8 cellular contexts compared by ENCODE assay signal in genomic region chr15:67082007-67082536, GRCh38. TPM values are rescaled to one million over a fixed set of nuclear protein-coding genes. Genes with fewer than 3 reads are reported as not detected.
DNase-seq lines count a peak whose midpoint lies in the region; ATAC-seq lines count a peak whose summit lies in the region.

No MANE protein-coding gene starts in this region.

- peaks cover 99 to 100% (median 100%) of the 10 kb centered on the region in 10 experiments for H3K4me1 ChIP-seq in BLaER1 treated with 17β-estradiol and CSF1 and Interleukin-3, amounts not matched to agents 10 nM and 100 nM

- H3K9ac ChIP-seq in BLaER1 treated with 17β-estradiol and CSF1 and Interleukin-3, amounts not matched to agents 10 nM and 100 nM = peak overlapping the region; percentile 49 to 80 (median 67); a peak in 17 of 22 replicates

- H3K27ac ChIP-seq in BLaER1 treated with 17β-estradiol and CSF1 and Interleukin-3, amounts not matched to agents 10 nM and 100 nM = peak overlapping the region in 10 of 11 experiments; percentile 60 to 92 (median 82); a peak in 17 of 22 replicates

- H3K4me1 Mint-ChIP-seq in naive B cell = peaks cover 85 to 99% (median 92%) of the 10 kb centered on the region in 3 donors

- H3K36me3 Mint-ChIP-seq in naive B cell = peaks cover 0 to 4% of the 10 kb centered on the region in 2 donors

- no peaks in the 10 kb centered on the region for H3K27me3 Mint-ChIP-seq in naive B cell

- peaks cover 0 to 4% (median 0%) of the 10 kb centered on the region in 7 donors for H3K9me3 Mint-ChIP-seq in naive B cell

- ATAC-seq in naive B cell (ENCODE audit: low read depth in 2 of 2) = peak; percentile 16 to 17
- ATAC-seq in HG03196 (IDR thresholded peaks at IDR 0.05; ENCODE audit: unreplicated experiment) = no peak
- ATAC-seq in GM19397 (IDR thresholded peaks at IDR 0.05; ENCODE audit: unreplicated experiment) = no peak

- H3K36me3 ChIP-seq in BLaER1 treated with 17β-estradiol and CSF1 and Interleukin-3, amounts not matched to agents 10 nM and 100 nM = peaks cover 11 to 75% (median 63%) of the 10 kb centered on the region in 11 experiments; a peak in 21 of 22 replicates

- H4K20me1 ChIP-seq in BLaER1 treated with 17β-estradiol and CSF1 and Interleukin-3, amounts not matched to agents 10 nM and 100 nM = peaks cover 87 to 100% (median 99%) of the 10 kb centered on the region in 11 experiments

- H3K27ac Mint-ChIP-seq in naive B cell = peak overlapping the region in 5 of 6 donors; percentile 98 to 99 (median 98)

- peak overlapping the region in 5 of 10 experiments; percentile 8 to 35 (median 17); a peak in 3 of 20 replicates for H3K4me3 ChIP-seq in BLaER1 treated with 17β-estradiol and CSF1 and Interleukin-3, amounts not matched to agents 10 nM and 100 nM

- H3K4me3 Mint-ChIP-seq in naive B cell = peak overlapping the region; percentile 77 to 95 (median 88)

- peak; percentile 53 for DNase-seq in OCI-M1 (lab: John Stamatoyannopoulos, UW)
- peak; percentile 63 for DNase-seq in activated effector memory CD4-positive, alpha-beta T cell treated with Interleukin-2 at 50 U/mL for 16 hours
- DNase-seq in naive B cell = peak; percentile 64
- no peak for DNase-seq in NCI-H510A (lab: John Stamatoyannopoulos, UW)
- DNase-seq in DMS53 (lab: John Stamatoyannopoulos, UW) = no peak

- H3K4me2 ChIP-seq in BLaER1 treated with 17β-estradiol and CSF1 and Interleukin-3, amounts not matched to agents 10 nM and 100 nM = peak overlapping the region; percentile 83 to 98 (median 93)

- H3K27me3 ChIP-seq in BLaER1 treated with 17β-estradiol and CSF1 and Interleukin-3, amounts not matched to agents 10 nM and 100 nM = no peaks in the 10 kb centered on the region

- no peaks in the 10 kb centered on the region for H3K9me3 ChIP-seq in BLaER1 treated with 17β-estradiol and CSF1 and Interleukin-3, amounts not matched to agents 10 nM and 100 nM (replicated peaks in 1 of 11)

RNA-seq across cellular contexts. Expression of gene SMAD3, which starts 16.7 kb away (rescaled TPM):
- 10 to 100 TPM; 34.7 to 68.7 (median 38.0) TPM for polyA plus RNA-seq in naive B cell (ENCODE audit: low read depth in 6 of 6)

Comparison
In these comparisons a context has a peak if more than half of its experiments do, and no peak if none do; other contexts are left out.
1. DNase-seq: peak in OCI-M1 (single experiment), activated effector memory CD4-positive, alpha-beta T cell treated with Interleukin-2 at 50 U/mL for 16 hours (single experiment) and naive B cell (single experiment); none in NCI-H510A (single experiment) and DMS53 (single experiment).
2. ATAC-seq: peak in naive B cell (2 of 2); none in HG03196 (single experiment) and GM19397 (single experiment).